ENCODE assay signal across 17 cellular contexts in genomic region chr9:87594218-87594617, GRCh38.
A peak's percentile ranks its signal among the peaks of the same experiment; 100 is the strongest.
DNase-seq lines count a peak whose midpoint lies in the region; ATAC-seq, FAIRE-seq and TF ChIP-seq lines count a peak whose summit lies in the region.
"Had no signal": no experiment of that assay in that cellular context is flagged by ENCODE, and none has a peak within 500 bp of the region (broad histone marks: within the 10 kb centered on the region; RNA-seq: fewer than 3 reads in every experiment).

No MANE protein-coding gene starts in this region.

- peak overlapping the region; percentile 43; the same call in 1 of the 2 replicates for H3K4ac ChIP-seq in IMR-90 (ENCODE audit: low read depth, low read length)

- no peak overlapping the region for H2BK15ac ChIP-seq in IMR-90 (ENCODE audit: low read depth, low read length)

- no peak for TF ChIP-seq EP300 in esophagus muscularis mucosa (IDR thresholded peaks at IDR 0.05)

- intact Hi-C loops in A673 (cut with micrococcal nuclease; ENCODE audit: unreplicated experiment) (no loop called here), IMR-90 (cut with micrococcal nuclease) (no loop called here), esophagus muscularis mucosa (cut with DNase I) (no loop called here)

- H2BK5ac ChIP-seq in IMR-90 (ENCODE audit: low read depth, low read length, poor library complexity, severe bottlenecking), result no peak overlapping the region

- no peak overlapping the region for H3K4me3 ChIP-seq in A673 (ENCODE audit: low read depth, low read length, poor library complexity, severe bottlenecking)
- H3K4me3 ChIP-seq in IMR-90 (ENCODE audit: insufficient read depth, low read depth, low read length), result no peak overlapping the region
- H3K4me3 ChIP-seq in esophagus muscularis mucosa, result no peak overlapping the region
- H3K4me3 ChIP-seq in muscle layer of duodenum (ENCODE audit: low read depth in 1 of 2, low read length in 2 of 2), result no peak overlapping the region

- dilution Hi-C loops in IMR-90 (cut with HindIII; ENCODE audit: low sequenced_read_pairs, unreplicated experiment), result no loop called here

- TF ChIP-seq CTCF in A673 (conservative IDR thresholded peaks at IDR 0.05; ENCODE audit: low read depth, low read length) (no peak), IMR-90 (conservative IDR thresholded peaks at IDR 0.05; ENCODE audit: low read depth, low read length) (no peak), esophagus muscularis mucosa (IDR thresholded peaks at IDR 0.05) (no peak)

- H3K9me3 ChIP-seq in A673 (ENCODE audit: low read depth, low read length, poor library complexity, severe bottlenecking) (no peaks in the 10 kb centered on the region), IMR-90 (ENCODE audit: control insufficient read depth, insufficient read depth, low read length) (no peaks in the 10 kb centered on the region), esophagus muscularis mucosa (no peaks in the 10 kb centered on the region), muscle layer of duodenum (ENCODE audit: control insufficient read depth in 1 of 2, low read length in 2 of 2) (no peaks in the 10 kb centered on the region)

- TF ChIP-seq POLR2A in IMR-90 (IDR thresholded peaks at IDR 0.05; ENCODE audit: low read depth, low read length), result no peak
- no peak for TF ChIP-seq POLR2A in esophagus muscularis mucosa (IDR thresholded peaks at IDR 0.05; ENCODE audit: low read depth)

- peaks cover 59% of the 10 kb centered on the region for H3K4me1 ChIP-seq in A673 (ENCODE audit: insufficient read depth, low read length, poor library complexity, severe bottlenecking)
- peaks cover 6% of the 10 kb centered on the region; the same call in 1 of the 2 replicates for H3K4me1 ChIP-seq in IMR-90 (ENCODE audit: control insufficient read depth, insufficient read depth, low read length)
- peaks cover 46 to 80% (median 76%) of the 10 kb centered on the region in 4 donors for H3K4me1 ChIP-seq in esophagus muscularis mucosa
- peaks cover 24 to 70% of the 10 kb centered on the region in 2 donors for H3K4me1 ChIP-seq in muscle layer of duodenum (ENCODE audit: control insufficient read depth in 1 of 2, insufficient read depth in 2 of 2, low read length in 2 of 2)

- peaks cover 18% of the 10 kb centered on the region for H3K36me3 ChIP-seq in A673 (ENCODE audit: insufficient read depth, low read length, poor library complexity, severe bottlenecking)
- H3K36me3 ChIP-seq in IMR-90 (ENCODE audit: control insufficient read depth, insufficient read depth, low read length), result no peaks in the 10 kb centered on the region
- no peaks in the 10 kb centered on the region for H3K36me3 ChIP-seq in esophagus muscularis mucosa
- H3K36me3 ChIP-seq in muscle layer of duodenum (ENCODE audit: control insufficient read depth in 1 of 2, insufficient read depth in 2 of 2, low read length in 2 of 2), result no peaks in the 10 kb centered on the region

- H4K5ac ChIP-seq in IMR-90 (ENCODE audit: low read depth, low read length), result no peak overlapping the region

- H3K56ac ChIP-seq in IMR-90 (ENCODE audit: extremely low read depth, insufficient read depth, low read length), result no peak overlapping the region

- 0 out of 2 replicates have a peak overlapping the region, but pooled peaks have one; percentile 53 for H3K14ac ChIP-seq in IMR-90 (replicated peaks; ENCODE audit: low read depth, low read length)

- no peak overlapping the region for H4K91ac ChIP-seq in IMR-90 (ENCODE audit: insufficient read depth, low read depth, low read length)

- H2AK5ac ChIP-seq in IMR-90 (ENCODE audit: low read depth, low read length), result 0 out of 2 replicates have a peak overlapping the region, but pooled peaks have one; percentile 4

- TF ChIP-seq RAD21 in IMR-90 (IDR thresholded peaks at IDR 0.05; ENCODE audit: low read length), result no peak

- in situ Hi-C loops in IMR-90 (cut with MboI; ENCODE audit: low sequenced_read_pairs), result no loop called here

- H3K9ac ChIP-seq in IMR-90 (ENCODE audit: low read depth, low read length), result no peak overlapping the region; the same call in 1 of the 2 replicates

- H2AK9ac ChIP-seq in IMR-90 (replicated peaks; ENCODE audit: low read depth, low read length, poor library complexity), result no peak overlapping the region

- WGBS in IMR-90 (ENCODE audit: extremely low coverage in 2 of 2, insufficient read length in 1 of 2), 2 experiments, result 65% methylated on average over 3 of the region's 4 CpGs; no CpG with 5 or more reads in 1 of the 2 experiments
- 58% methylated on average over 4 of the region's 4 CpGs for WGBS in esophagus muscularis mucosa

- H3K4me2 ChIP-seq in IMR-90 (ENCODE audit: low read depth, low read length), result no peak overlapping the region

- no peak for FAIRE-seq in urothelium cell line (lab: Jason Lieb, UNC)

- no peak overlapping the region for H3K23ac ChIP-seq in IMR-90 (ENCODE audit: low read depth, low read length)

- ATAC-seq in IMR-90 (ENCODE audit: low read depth) (peak; percentile 75), HG02759 (IDR thresholded peaks at IDR 0.05; ENCODE audit: unreplicated experiment) (no peak), HG03097 (IDR thresholded peaks at IDR 0.05; ENCODE audit: low FRiP score, unreplicated experiment) (no peak)
- ATAC-seq: T-helper 17 cell had no signal

- H4K20me1 ChIP-seq in IMR-90 (ENCODE audit: insufficient read depth, low read length), result no peaks in the 10 kb centered on the region

- CTCF ChIA-PET in A673 (lab: Charles Lee), result no interaction called here
- CTCF ChIA-PET in IMR-90 (lab: Yijun Ruan, JAX), result no interaction called here

- peak overlapping the region; percentile 1 for H2AFZ ChIP-seq in IMR-90 (replicated peaks; ENCODE audit: low read length, poor library complexity)

- H3K79me1 ChIP-seq in IMR-90 (ENCODE audit: low read depth in 1 of 2, low read length in 2 of 2), result no peaks in the 10 kb centered on the region

- DNase-seq in A673 (ENCODE audit: low spot score) (no peak), IMR-90 (peak; percentile 80), esophagus muscularis mucosa (ENCODE audit: extremely low spot score) (no peak), urothelium cell line (ENCODE audit: low spot score) (no peak), midbrain (lab: John Stamatoyannopoulos, UW) (no peak)
- DNase-seq: 8988T; activated CD4-positive, alpha-beta T cell treated with anti-CD3 and anti-CD28 coated beads, Interleukin-2, amount 50 U/mL, for 1 hour; anterior cingulate cortex; H7; islet precursor cell; NCI-H2029; NCI-H82; stimulated activated CD4-positive, alpha-beta T cell treated with anti-CD3 and anti-CD28 coated beads, Interleukin-4, amount 100 ng/mL, for 4 hours; T-helper 17 cell had no signal

- POLR2A ChIA-PET in A673 (lab: Charles Lee; ENCODE audit: low non-redundant PET) (no interaction called here), IMR-90 (lab: Charles Lee; ENCODE audit: unreplicated experiment) (no interaction called here)

- H2BK120ac ChIP-seq in IMR-90 (ENCODE audit: low read depth, low read length), result peak overlapping the region; percentile 67

- peak overlapping the region; percentile 17; the same call in 1 of the 2 replicates for H3K18ac ChIP-seq in IMR-90 (ENCODE audit: low read depth, low read length)

- peak overlapping the region in 1 of 2 experiments; percentile 50; a peak in 2 of 4 replicates for H4K8ac ChIP-seq in IMR-90 (ENCODE audit: low read depth in 2 of 2, low read length in 2 of 2)

- no TSS peak for BruUV-seq in A673 (replicated peaks; lab: Mats Ljungman, UMichigan)
- BruUV-seq in IMR-90 (replicated peaks; lab: Mats Ljungman, UMichigan), result no TSS peak

- H3K27ac ChIP-seq in A673 (ENCODE audit: low read depth, low read length, poor library complexity, severe bottlenecking) (peak overlapping the region; percentile 31), IMR-90 (ENCODE audit: insufficient read depth, low read length) (peak overlapping the region; percentile 27; the same call in 1 of the 2 replicates), esophagus muscularis mucosa (replicated peaks in 1 of 4) (peak overlapping the region; percentile 75 to 83 (median 80)), muscle layer of duodenum (ENCODE audit: low read length) (peak overlapping the region; percentile 70)

- H3K27me3 ChIP-seq in A673 (replicated peaks; ENCODE audit: insufficient read depth, low read depth, low read length, poor library complexity) (no peaks in the 10 kb centered on the region), IMR-90 (ENCODE audit: control insufficient read depth, insufficient read depth, low read length) (no peaks in the 10 kb centered on the region; the same call in 1 of the 2 replicates), esophagus muscularis mucosa (no peaks in the 10 kb centered on the region), muscle layer of duodenum (ENCODE audit: low read depth, low read length) (no peaks in the 10 kb centered on the region)

- H3K9me1 ChIP-seq in IMR-90 (ENCODE audit: insufficient read depth, low read length), result 0 out of 2 replicates have a peak, but pooled peaks cover 4% of the 10 kb centered on the region

- H2BK20ac ChIP-seq in IMR-90 (ENCODE audit: low read depth, low read length), result no peak overlapping the region; the same call in 1 of the 2 replicates

TF ChIP-seq in IMR-90, 13 proteins besides CTCF, POLR2A, EP300 and RAD21:
- TF ChIP-seq MAFK (IDR thresholded peaks at IDR 0.05; ENCODE audit: low read depth, low read length) (peak; percentile 51; the same call in 1 of the 2 replicates), CEBPB (IDR thresholded peaks at IDR 0.05; ENCODE audit: low read depth, low read length) (0 out of 2 replicates have a peak, but pooled peaks have one; percentile 14), USF2 (IDR thresholded peaks at IDR 0.05; ENCODE audit: low read depth, low read length) (no peak), BHLHE40 (IDR thresholded peaks at IDR 0.05; ENCODE audit: low read depth, low read length) (no peak)

Comparison
In these comparisons a context has a peak if more than half of its experiments do, and no peak if none do; other contexts are left out.
1. H3K27ac ChIP-seq: peak in every context shown above with its lines; median percentile 80 in esophagus muscularis mucosa; 70 in muscle layer of duodenum; 31 in A673; 27 in IMR-90.